Comparison of ENCODE assay signal across 24 cellular contexts in genomic region chr21:16388291-16388690, GRCh38.
"Had no signal": no experiment of that assay in that cellular context is flagged by ENCODE, and none has a peak within 500 bp of the region (broad histone marks: within the 10 kb centered on the region; RNA-seq: fewer than 3 reads in every experiment).

No MANE protein-coding gene starts in this region.

- H3K27ac ChIP-seq: left lung, lower lobe of right lung, ovary, right atrium auricular region, right lobe of liver, stomach, thoracic aorta, tibial artery, uterus had no signal

- DNase-seq: hypothalamus; immature natural killer cell; kidney glomerular epithelial cell; left colon; left lung; lower lobe of right lung; mesenchymal stem cell; midbrain; mucosa of descending colon; naive thymus-derived CD4-positive, alpha-beta T cell; ovary; right lobe of liver; stimulated activated CD4-positive, alpha-beta T cell treated with anti-CD3 and anti-CD28 coated beads, Interleukin-12 subunit alpha, Interleukin-12 subunit beta, amount 100 ng/mL, for 4 hours; stimulated activated CD4-positive, alpha-beta T cell treated with anti-CD3 and anti-CD28 coated beads, Interleukin-15, amount 100 ng/mL, for 24 hours; stimulated activated CD4-positive, alpha-beta T cell treated with anti-CD3 and anti-CD28 coated beads, Interleukin-2, amount 100 ng/mL, for 24 hours; stimulated activated CD4-positive, alpha-beta T cell treated with anti-CD3 and anti-CD28 coated beads, Interleukin-4, amount 100 ng/mL, for 1 hour; stimulated activated naive B cell treated with anti-CD40 and anti-IgM and Interleukin-4, amounts not matched to agents 10 μg/mL and 1 μg/mL and 100 μg/mL, for 72 hours; stimulated activated naive CD8-positive, alpha-beta T cell treated with anti-CD3 and anti-CD28 coated beads, Interleukin-15, Interleukin-2, amounts not matched to agents 100 U/mL and 50 U/mL, for 24 hours; stomach; tibial artery; uterus had no signal

- H3K4me3 ChIP-seq: left lung, lower lobe of right lung, mucosa of descending colon, ovary, right atrium auricular region, right lobe of liver, stomach, thoracic aorta, tibial artery, uterus had no signal

- FAIRE-seq: keratinocyte had no signal

- H3K27me3 ChIP-seq: left lung, ovary, right atrium auricular region, right lobe of liver, stomach, tibial artery, uterus had no signal

- H3K9me3 ChIP-seq: lower lobe of right lung, mucosa of descending colon, ovary, right atrium auricular region, right lobe of liver, stomach, thoracic aorta, tibial artery, uterus had no signal

- H3K36me3 ChIP-seq: left lung, lower lobe of right lung, ovary, right atrium auricular region, right lobe of liver, stomach, thoracic aorta, tibial artery, uterus had no signal

- H3K4me1 ChIP-seq: left lung, lower lobe of right lung, right atrium auricular region, right lobe of liver, stomach, tibial artery, uterus had no signal
